ENCODE assay signal across 20 cellular contexts in the genomic region with DNA sequence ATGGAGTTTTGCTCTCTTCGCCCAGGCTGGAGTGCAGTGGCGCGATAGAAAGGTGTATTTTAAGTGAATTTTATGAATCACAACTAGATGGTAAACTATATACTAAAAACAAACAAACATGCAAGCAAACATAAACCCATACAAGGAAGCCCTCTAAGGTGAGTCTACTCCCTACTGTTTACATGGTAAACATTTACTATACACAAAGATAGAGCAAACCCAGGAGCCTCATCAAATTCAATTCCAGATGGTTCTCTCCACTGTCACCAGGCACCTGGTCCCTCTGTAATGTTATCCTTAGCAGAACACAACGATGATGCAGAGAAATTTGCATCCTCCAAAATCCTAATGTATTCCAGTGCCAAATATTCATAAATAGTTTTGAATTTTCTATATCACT. TPM values are rescaled to one million over a fixed set of nuclear protein-coding genes. Genes with fewer than 3 reads are reported as not detected.
DNase-seq lines count a peak whose midpoint lies in the region; ATAC-seq and TF ChIP-seq lines count a peak whose summit lies in the region.
"Had no signal": no experiment of that assay in that cellular context is flagged by ENCODE, and none has a peak within 500 bp of the region (broad histone marks: within the 10 kb centered on the region; RNA-seq: fewer than 3 reads in every experiment).

No MANE protein-coding gene starts in this region.

- H3K36me3 ChIP-seq in Panc1 (ENCODE audit: control insufficient read depth, insufficient read depth, low read length): no peaks in the 10 kb centered on the region
- no peaks in the 10 kb centered on the region for H3K36me3 ChIP-seq in suprapubic skin

- H3K27me3 ChIP-seq in Panc1 (ENCODE audit: control insufficient read depth, insufficient read depth, low read length) (no peaks in the 10 kb centered on the region), suprapubic skin (no peaks in the 10 kb centered on the region)
- H3K27me3 ChIP-seq: BLaER1 had no signal

- TF ChIP-seq CTCF in Panc1 (IDR thresholded peaks at IDR 0.05): no peak
- no peak for TF ChIP-seq CTCF in suprapubic skin (IDR thresholded peaks at IDR 0.05)

- H3K4me3 ChIP-seq in Panc1 (ENCODE audit: low read depth in 2 of 2, low read length in 2 of 2) (no peak overlapping the region), suprapubic skin (no peak overlapping the region)
- H3K4me3 ChIP-seq: BLaER1 had no signal

- no peak for TF ChIP-seq EP300 in suprapubic skin (IDR thresholded peaks at IDR 0.05)

- DNase-seq in NCI-H510A treated with DMSO at 0.1 percent for 48 hours (lab: John Stamatoyannopoulos, UW): peak; percentile 28
- DNase-seq in NCI-H510A (lab: John Stamatoyannopoulos, UW): no peak
- DNase-seq in NCI-H2171 (lab: John Stamatoyannopoulos, UW): peak; percentile 52
- DNase-seq in Panc1 (ENCODE audit: low read depth, low spot score): peak; percentile 5
- DNase-seq in NCI-H1436 (lab: John Stamatoyannopoulos, UW): no peak
- DNase-seq in suprapubic skin (ENCODE audit: low spot score in 2 of 2): no peak
- DNase-seq: CD4-positive, alpha-beta memory T cell; DMS 273 treated with DMSO at 0.1 percent for 48 hours; DND-41; Karpas-422; NCI-H1092 treated with DMSO at 0.1 percent for 48 hours; NCI-H1436 treated with DMSO at 0.1 percent for 48 hours; NCI-H187 treated with DMSO at 0.1 percent for 48 hours; NCI-H345; NCI-H524 treated with DMSO at 0.1 percent for 48 hours; SK-N-SH; SW 1271; T-helper 17 cell had no signal

- H3K27ac ChIP-seq in Panc1 (ENCODE audit: low read length) (no peak overlapping the region), suprapubic skin (no peak overlapping the region)
- H3K27ac ChIP-seq: BLaER1 had no signal

- CTCF ChIA-PET in Panc1 (lab: Charles Lee): no interaction called here

- H3K4me1 ChIP-seq in Panc1 (ENCODE audit: control insufficient read depth, insufficient read depth, low read length) (no peaks in the 10 kb centered on the region), suprapubic skin (peaks cover 8% of the 10 kb centered on the region)

- H3K9me3 ChIP-seq in Panc1 (ENCODE audit: control insufficient read depth, insufficient read depth, low read depth, low read length) (no peaks in the 10 kb centered on the region), suprapubic skin (no peaks in the 10 kb centered on the region)
- H3K9me3 ChIP-seq: BLaER1, SK-N-SH had no signal

- no TSS peak for BruUV-seq in Panc1 (replicated peaks; lab: Mats Ljungman, UMichigan)

- in situ Hi-C loops in Panc1 (cut with HindIII; ENCODE audit: low pct_unique_long_range_greater_than_20kb, low sequenced_read_pairs): no loop called here

- POLR2A ChIA-PET in Panc1 (lab: Charles Lee): no interaction called here

- intact Hi-C loops in Panc1 (cut with micrococcal nuclease; ENCODE audit: unreplicated experiment): no loop called here

- ATAC-seq in Panc1: peak; percentile 25; the same call in 1 of the 2 replicates
- ATAC-seq in GM18858 (IDR thresholded peaks at IDR 0.05; ENCODE audit: unreplicated experiment): no peak
- ATAC-seq: T-helper 17 cell had no signal

- WGBS in suprapubic skin: 94% methylated on average over 4 of the region's 4 CpGs

- no peak for TF ChIP-seq POLR2A in suprapubic skin (IDR thresholded peaks at IDR 0.05)

RNA-seq across cellular contexts. Expression of a gene that starts 17.9 kb away (rescaled TPM):
- total RNA-seq in Panc1 (2021; ENCODE audit: unreplicated experiment) (11.2 TPM), suprapubic skin (10 to 100 TPM; 59.8 to 86.1 (median 70.4) TPM)
- 9.7 TPM for polyA plus RNA-seq in Panc1 (2012; ENCODE audit: insufficient read length)

Comparison
In these comparisons a context has a peak if more than half of its experiments do, and no peak if none do; other contexts are left out.
1. DNase-seq: peak in NCI-H510A treated with DMSO at 0.1 percent for 48 hours (single experiment), NCI-H2171 (single experiment) and Panc1 (single experiment); none in NCI-H510A (single experiment), NCI-H1436 (single experiment) and suprapubic skin (0 of 2).